ENCODE assay signal across 28 cellular contexts in the genomic region with DNA sequence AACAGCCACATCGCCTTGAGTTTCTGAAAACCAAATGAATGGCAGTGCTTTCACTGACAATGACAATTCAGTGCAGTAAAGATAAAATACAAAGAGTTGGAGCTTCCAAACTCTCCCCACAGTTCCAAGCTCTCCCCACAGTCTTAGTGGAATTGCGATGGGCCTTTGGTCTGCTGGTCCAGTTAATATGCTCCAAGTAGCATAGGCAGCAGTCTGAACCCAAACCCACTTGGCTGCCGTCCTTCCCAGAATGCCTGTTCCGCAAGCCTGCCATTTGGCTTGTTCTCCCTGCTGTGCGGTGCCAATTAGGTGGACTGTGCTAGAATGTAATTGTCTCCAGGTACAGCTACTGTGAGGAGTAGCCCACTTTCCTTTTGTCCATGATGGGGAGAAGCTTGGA.
"Had no signal": no experiment of that assay in that cellular context is flagged by ENCODE, and none has a peak within 500 bp of the region (broad histone marks: within the 10 kb centered on the region; RNA-seq: fewer than 3 reads in every experiment).

No MANE protein-coding gene starts in this region.

- H3K27me3 Mint-ChIP-seq: activated CD4-positive, alpha-beta T cell treated with anti-CD3 and anti-CD28 coated beads for 36 hours; activated CD4-positive, alpha-beta T cell treated with anti-CD3 and anti-CD28 coated beads, Interleukin-2, amount 10 ng/mL, durations not matched to agents 24 days and 14 days; activated CD8-positive, alpha-beta memory T cell treated with anti-CD3 and anti-CD28 coated beads, Interleukin-2, amount 10 ng/mL, durations not matched to agents 7 days and 5 days; activated naive CD4-positive, alpha-beta T cell treated with anti-CD3 and anti-CD28 coated beads, Interleukin-2, amount 10 ng/mL, durations not matched to agents 7 days and 5 days; central memory CD8-positive, alpha-beta T cell had no signal

- H3K4me3 ChIP-seq: ascending aorta, breast epithelium, gastrocnemius medialis had no signal

- FAIRE-seq: colon, endometrium had no signal

- H3K9me3 ChIP-seq: ascending aorta, breast epithelium, gastrocnemius medialis had no signal

- H3K4me1 ChIP-seq: ascending aorta, breast epithelium, gastrocnemius medialis had no signal

- H3K36me3 Mint-ChIP-seq: activated CD4-positive, alpha-beta memory T cell treated with anti-CD3 and anti-CD28 coated beads for 36 hours; activated CD8-positive, alpha-beta memory T cell treated with anti-CD3 and anti-CD28 coated beads, Interleukin-2, amount 10 ng/mL, durations not matched to agents 7 days and 5 days; activated naive CD4-positive, alpha-beta T cell treated with anti-CD3 and anti-CD28 coated beads, Interleukin-2, amount 10 ng/mL, durations not matched to agents 7 days and 5 days; activated naive CD4-positive, alpha-beta T cell treated with anti-CD3 and anti-CD28 coated beads, Interleukin-2, amount 50 U/mL, for 72 hours; activated naive CD8-positive, alpha-beta T cell treated with anti-CD3 and anti-CD28 coated beads, Interleukin-2, amount 10 ng/mL, durations not matched to agents 7 days and 5 days; brain had no signal

- H3K9me3 Mint-ChIP-seq: activated CD4-positive, alpha-beta memory T cell treated with anti-CD3 and anti-CD28 coated beads for 36 hours; activated CD4-positive, alpha-beta T cell treated with anti-CD3 and anti-CD28 coated beads, Interleukin-2, amount 10 ng/mL, durations not matched to agents 24 days and 14 days; activated naive CD4-positive, alpha-beta T cell treated with anti-CD3 and anti-CD28 coated beads, Interleukin-2, amount 10 ng/mL, durations not matched to agents 7 days and 5 days; activated naive CD4-positive, alpha-beta T cell treated with anti-CD3 and anti-CD28 coated beads, Interleukin-2, amount 50 U/mL, for 72 hours; activated naive CD8-positive, alpha-beta T cell treated with anti-CD3 and anti-CD28 coated beads, Interleukin-2, amount 10 ng/mL, durations not matched to agents 7 days and 5 days; activated T-helper 1 cell treated with anti-CD3 and anti-CD28 coated beads, Interleukin-12 subunit alpha, Interleukin-12 subunit beta, Interleukin-2, Interleukin-4 antibody, amounts not matched to agents 30 ng/mL and 10 ng/mL and 1 ng/mL, durations not matched to agents 14 hours and 24 hours and 36 hours; activated T-helper 2 cell treated with anti-CD3 and anti-CD28 coated beads, Interferon-gamma antibody, Interleukin-2, Interleukin-4, amounts not matched to agents 10 μg/mL and 5 μg/mL and 100 μg/mL, durations not matched to agents 14 hours and 24 hours and 36 hours; brain; central memory CD8-positive, alpha-beta T cell had no signal

- H3K4me3 Mint-ChIP-seq: activated CD4-positive, alpha-beta memory T cell treated with anti-CD3 and anti-CD28 coated beads for 36 hours; activated CD4-positive, alpha-beta T cell treated with anti-CD3 and anti-CD28 coated beads for 36 hours; activated CD4-positive, alpha-beta T cell treated with anti-CD3 and anti-CD28 coated beads, Interleukin-2, amount 10 ng/mL, durations not matched to agents 24 days and 14 days; activated CD8-positive, alpha-beta memory T cell treated with anti-CD3 and anti-CD28 coated beads, Interleukin-2, amount 10 ng/mL, durations not matched to agents 7 days and 5 days; activated CD8-positive, alpha-beta T cell treated with anti-CD3 and anti-CD28 coated beads, Interleukin-2, amount 10 ng/mL, durations not matched to agents 7 days and 5 days; activated naive CD4-positive, alpha-beta T cell treated with anti-CD3 and anti-CD28 coated beads, Interleukin-2, amount 10 ng/mL, durations not matched to agents 7 days and 5 days; activated naive CD8-positive, alpha-beta T cell treated with anti-CD3 and anti-CD28 coated beads, Interleukin-2, amount 10 ng/mL, durations not matched to agents 7 days and 5 days; activated T-helper 1 cell treated with anti-CD3 and anti-CD28 coated beads, Interleukin-12 subunit alpha, Interleukin-12 subunit beta, Interleukin-2, Interleukin-4 antibody, amounts not matched to agents 30 ng/mL and 10 ng/mL and 1 ng/mL, durations not matched to agents 14 hours and 24 hours and 36 hours; brain; central memory CD8-positive, alpha-beta T cell had no signal

- H3K4me1 Mint-ChIP-seq: activated CD4-positive, alpha-beta T cell treated with anti-CD3 and anti-CD28 coated beads for 36 hours; activated CD4-positive, alpha-beta T cell treated with anti-CD3 and anti-CD28 coated beads, Interleukin-2, amount 10 ng/mL, durations not matched to agents 24 days and 14 days; activated CD8-positive, alpha-beta memory T cell treated with anti-CD3 and anti-CD28 coated beads, Interleukin-2, amount 10 ng/mL, durations not matched to agents 7 days and 5 days; activated naive CD4-positive, alpha-beta T cell treated with anti-CD3 and anti-CD28 coated beads, Interleukin-2, amount 10 ng/mL, durations not matched to agents 7 days and 5 days; activated naive CD8-positive, alpha-beta T cell treated with anti-CD3 and anti-CD28 coated beads, Interleukin-2, amount 10 ng/mL, durations not matched to agents 7 days and 5 days had no signal

- H3K27ac Mint-ChIP-seq: activated CD4-positive, alpha-beta memory T cell treated with anti-CD3 and anti-CD28 coated beads for 36 hours; activated CD4-positive, alpha-beta T cell treated with anti-CD3 and anti-CD28 coated beads for 36 hours; activated CD4-positive, alpha-beta T cell treated with anti-CD3 and anti-CD28 coated beads, Interleukin-2, amount 10 ng/mL, durations not matched to agents 24 days and 14 days; activated CD8-positive, alpha-beta memory T cell treated with anti-CD3 and anti-CD28 coated beads, Interleukin-2, amount 10 ng/mL, durations not matched to agents 7 days and 5 days; activated CD8-positive, alpha-beta T cell treated with anti-CD3 and anti-CD28 coated beads, Interleukin-2, amount 10 ng/mL, durations not matched to agents 7 days and 5 days; activated naive CD4-positive, alpha-beta T cell treated with anti-CD3 and anti-CD28 coated beads, Interleukin-2, amount 10 ng/mL, durations not matched to agents 7 days and 5 days; activated naive CD4-positive, alpha-beta T cell treated with anti-CD3 and anti-CD28 coated beads, Interleukin-2, amount 50 U/mL, for 72 hours; activated naive CD8-positive, alpha-beta T cell treated with anti-CD3 and anti-CD28 coated beads, Interleukin-2, amount 10 ng/mL, durations not matched to agents 7 days and 5 days; activated T-helper 1 cell treated with anti-CD3 and anti-CD28 coated beads, Interleukin-12 subunit alpha, Interleukin-12 subunit beta, Interleukin-2, Interleukin-4 antibody, amounts not matched to agents 30 ng/mL and 10 ng/mL and 1 ng/mL, durations not matched to agents 14 hours and 24 hours and 36 hours; activated T-helper 2 cell treated with anti-CD3 and anti-CD28 coated beads, Interferon-gamma antibody, Interleukin-2, Interleukin-4, amounts not matched to agents 10 μg/mL and 5 μg/mL and 100 μg/mL, durations not matched to agents 14 hours and 24 hours and 36 hours; brain had no signal

- ATAC-seq: activated CD4-positive, alpha-beta T cell treated with anti-CD3 and anti-CD28 coated beads for 36 hours; activated CD8-positive, alpha-beta memory T cell treated with anti-CD3 and anti-CD28 coated beads, Interleukin-2, amount 10 ng/mL, durations not matched to agents 7 days and 5 days; activated CD8-positive, alpha-beta T cell treated with anti-CD3 and anti-CD28 coated beads, Interleukin-2, amount 10 ng/mL, durations not matched to agents 7 days and 5 days; activated naive CD4-positive, alpha-beta T cell treated with anti-CD3 and anti-CD28 coated beads, Interleukin-2, amount 50 U/mL, for 72 hours; esophagus mucosa; gastrocnemius medialis had no signal

- DNase-seq: activated CD4-positive, alpha-beta memory T cell treated with anti-CD3 and anti-CD28 coated beads for 36 hours; activated CD4-positive, alpha-beta T cell treated with anti-CD3 and anti-CD28 coated beads for 36 hours; activated CD4-positive, alpha-beta T cell treated with anti-CD3 and anti-CD28 coated beads, Interleukin-2, amount 10 ng/mL, durations not matched to agents 24 days and 14 days; activated CD4-positive, CD25-positive, alpha-beta regulatory T cell; activated CD4-positive, CD25-positive, alpha-beta regulatory T cell treated with anti-CD3 and anti-CD28 coated beads, Interleukin-2, amount 50 U/mL, for 72 hours; activated CD8-positive, alpha-beta memory T cell treated with anti-CD3 and anti-CD28 coated beads, Interleukin-2, amount 10 ng/mL, durations not matched to agents 7 days and 5 days; activated CD8-positive, alpha-beta memory T cell treated with anti-CD3 and anti-CD28 coated beads, Interleukin-2, amount 50 U/mL, for 4 hours; activated CD8-positive, alpha-beta T cell treated with anti-CD3 and anti-CD28 coated beads, Interleukin-2, amount 10 ng/mL, durations not matched to agents 7 days and 5 days; activated effector memory CD4-positive, alpha-beta T cell treated with anti-CD3 and anti-CD28 coated beads, Interleukin-2, amount 50 U/mL, for 16 hours; activated naive CD4-positive, alpha-beta T cell treated with anti-CD3 and anti-CD28 coated beads, Interleukin-2, amount 10 ng/mL, durations not matched to agents 7 days and 5 days; activated naive CD8-positive, alpha-beta T cell treated with anti-CD3 and anti-CD28 coated beads, Interleukin-2, amount 10 ng/mL, durations not matched to agents 7 days and 5 days; activated T-cell treated with anti-CD3 and anti-CD28 coated beads, Interleukin-2, amount 50 U/mL, for 1 hour; activated T-cell treated with anti-CD3 and anti-CD28 coated beads, Interleukin-2, amount 50 U/mL, for 48 hours; effector CD8-positive, alpha-beta T cell; foreskin fibroblast; gastrocnemius medialis; glutamatergic neuron; T-helper 2 cell had no signal

- H3K27me3 ChIP-seq: ascending aorta, breast epithelium, gastrocnemius medialis had no signal

- H3K36me3 ChIP-seq: ascending aorta, breast epithelium, gastrocnemius medialis had no signal

- H3K27ac ChIP-seq: ascending aorta, breast epithelium, gastrocnemius medialis had no signal
